Comparison of ENCODE assay signal across 9 cellular contexts in the genomic region with DNA sequence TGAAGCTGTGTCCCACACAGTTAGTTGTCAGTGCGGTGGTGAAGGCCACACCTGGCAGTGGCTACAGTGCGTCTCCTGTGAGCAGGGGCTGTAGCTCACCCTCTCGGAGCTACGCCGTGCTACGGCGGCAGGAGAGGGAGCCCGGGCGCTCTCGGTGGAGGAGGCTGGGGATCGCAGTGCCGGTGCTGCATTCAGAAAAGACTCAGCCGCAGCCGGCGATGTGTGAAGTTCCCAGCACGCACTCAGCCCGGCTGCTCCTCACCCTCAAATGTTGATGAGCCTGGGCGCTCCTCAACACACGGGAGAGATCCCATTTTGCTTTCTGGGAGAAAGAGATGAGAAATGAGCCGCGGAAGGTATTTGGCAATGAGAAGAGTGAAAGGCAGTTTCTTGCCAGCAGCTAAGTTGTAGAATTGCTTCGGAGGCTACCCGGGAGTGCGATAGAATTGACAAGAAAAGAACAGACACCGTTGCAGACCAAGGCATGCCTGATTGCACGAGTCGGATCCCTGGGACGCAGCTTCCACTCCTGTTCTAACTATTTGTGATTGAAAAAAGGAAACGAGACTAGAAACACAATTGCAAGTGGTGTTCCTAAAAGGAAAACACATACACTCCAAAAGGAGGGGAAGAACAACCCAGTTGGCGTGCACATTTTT. TPM values are rescaled to one million over a fixed set of nuclear protein-coding genes. Genes with fewer than 3 reads are reported as not detected.
DNase-seq lines count a peak whose midpoint lies in the region; ATAC-seq and TF ChIP-seq lines count a peak whose summit lies in the region.
"Had no signal": no experiment of that assay in that cellular context is flagged by ENCODE, and none has a peak within 500 bp of the region (broad histone marks: within the 10 kb centered on the region; RNA-seq: fewer than 3 reads in every experiment).

A gene (plus strand): TSS at position 194 of the 659 bp plus-strand sequence. CDS start 34,463 bp downstream, outside the sequence.

- no peaks in the 10 kb centered on the region for H3K9me3 ChIP-seq in esophagus squamous epithelium
- H3K9me3 ChIP-seq in neural cell (ENCODE audit: low read length): no peaks in the 10 kb centered on the region

- H4K20me1 ChIP-seq in neural cell (ENCODE audit: insufficient read depth): no peaks in the 10 kb centered on the region

- H3K4me1 ChIP-seq in esophagus squamous epithelium: peaks cover 0 to 13% (median 4%) of the 10 kb centered on the region in 3 donors

- 2 to 8% methylated on average over 10 to 28 of the region's 30 CpGs for WGBS in esophagus squamous epithelium, 2 donors

- intact Hi-C loops in esophagus squamous epithelium (cut with DNase I): no loop called here

- H3K9ac ChIP-seq in neural cell (ENCODE audit: low read length): peak within 1 kb of the TSS; percentile 59

- DNase-seq in D341Med (ENCODE audit: low spot score) (peak; percentile 20), NCI-H510A (lab: John Stamatoyannopoulos, UW) (peak; percentile 22), esophagus squamous epithelium (lab: John Stamatoyannopoulos, UW) (no peak), KBM-7 (no peak)
- DNase-seq: NCI-H2081 had no signal

- H3K79me2 ChIP-seq in neural cell (replicated peaks; ENCODE audit: insufficient read depth, low read length): peaks cover 3% of the 10 kb centered on the region

- TF ChIP-seq CTCF in esophagus squamous epithelium (IDR thresholded peaks at IDR 0.05) (no peak), neural cell (IDR thresholded peaks at IDR 0.05; ENCODE audit: poor library complexity, severe bottlenecking) (peak; percentile 30)

- H2AFZ ChIP-seq in neural cell (ENCODE audit: low read depth, low read length): peak within 1 kb of the TSS; percentile 47

- ATAC-seq in GM18861 (IDR thresholded peaks at IDR 0.05; ENCODE audit: unreplicated experiment) (no peak), HG03469 (IDR thresholded peaks at IDR 0.05; ENCODE audit: unreplicated experiment) (no peak), GM19324 (IDR thresholded peaks at IDR 0.05; ENCODE audit: low FRiP score, unreplicated experiment) (no peak)

- no peaks in the 10 kb centered on the region for H3K9me2 ChIP-seq in neural cell (ENCODE audit: insufficient read depth, low read length)

- H3K27ac ChIP-seq in esophagus squamous epithelium (no peak within 1 kb of the TSS), neural cell (ENCODE audit: low read length) (peak within 1 kb of the TSS; percentile 30)

- H3F3A ChIP-seq in neural cell (ENCODE audit: insufficient read depth, low read length, poor library complexity, severe bottlenecking): no peaks in the 10 kb centered on the region

- no peaks in the 10 kb centered on the region for H3K36me3 ChIP-seq in esophagus squamous epithelium
- H3K36me3 ChIP-seq in neural cell (ENCODE audit: insufficient read depth, low read length): no peaks in the 10 kb centered on the region

- TF ChIP-seq RAD21 in neural cell (conservative IDR thresholded peaks at IDR 0.05): peak; percentile 47

- H3K27me3 ChIP-seq in esophagus squamous epithelium (peaks cover 0 to 27% (median 0%) of the 10 kb centered on the region in 4 donors), neural cell (ENCODE audit: insufficient read depth, low read depth, low read length) (no peaks in the 10 kb centered on the region)

- H3K4me3 ChIP-seq in esophagus squamous epithelium: peak within 1 kb of the TSS in 3 of 4 donors; percentile 19 to 51 (median 21)
- peak within 1 kb of the TSS; percentile 69 for H3K4me3 ChIP-seq in neural cell (ENCODE audit: low read length)

- TF ChIP-seq POLR2A in esophagus squamous epithelium (IDR thresholded peaks at IDR 0.05): no peak

- in situ Hi-C loops in KBM-7 (cut with MboI; ENCODE audit: low pct_unique_long_range_greater_than_20kb, low sequenced_read_pairs): no loop called here

- TF ChIP-seq EP300 in neural cell (conservative IDR thresholded peaks at IDR 0.05; ENCODE audit: poor library complexity, severe bottlenecking): no peak

- peak within 1 kb of the TSS; percentile 63 for H3K4me2 ChIP-seq in neural cell (ENCODE audit: low read length)

TF ChIP-seq in neural cell, 6 proteins besides CTCF, POLR2A, EP300 and RAD21:
- TF ChIP-seq POLR2AphosphoS5 (IDR thresholded peaks at IDR 0.05) (no peak), SMC3 (conservative IDR thresholded peaks at IDR 0.05; ENCODE audit: poor library complexity) (peak; percentile 49), EZH2 (IDR thresholded peaks at IDR 0.05; ENCODE audit: borderline replicate concordance, insufficient read depth, low read length, poor library complexity, severe bottlenecking) (no peak), MXI1 (conservative IDR thresholded peaks at IDR 0.05; ENCODE audit: poor library complexity, severe bottlenecking) (peak; percentile 47), TAF1 (IDR thresholded peaks at IDR 0.05; ENCODE audit: low read depth) (no peak)
- TF ChIP-seq, protein P1, sequence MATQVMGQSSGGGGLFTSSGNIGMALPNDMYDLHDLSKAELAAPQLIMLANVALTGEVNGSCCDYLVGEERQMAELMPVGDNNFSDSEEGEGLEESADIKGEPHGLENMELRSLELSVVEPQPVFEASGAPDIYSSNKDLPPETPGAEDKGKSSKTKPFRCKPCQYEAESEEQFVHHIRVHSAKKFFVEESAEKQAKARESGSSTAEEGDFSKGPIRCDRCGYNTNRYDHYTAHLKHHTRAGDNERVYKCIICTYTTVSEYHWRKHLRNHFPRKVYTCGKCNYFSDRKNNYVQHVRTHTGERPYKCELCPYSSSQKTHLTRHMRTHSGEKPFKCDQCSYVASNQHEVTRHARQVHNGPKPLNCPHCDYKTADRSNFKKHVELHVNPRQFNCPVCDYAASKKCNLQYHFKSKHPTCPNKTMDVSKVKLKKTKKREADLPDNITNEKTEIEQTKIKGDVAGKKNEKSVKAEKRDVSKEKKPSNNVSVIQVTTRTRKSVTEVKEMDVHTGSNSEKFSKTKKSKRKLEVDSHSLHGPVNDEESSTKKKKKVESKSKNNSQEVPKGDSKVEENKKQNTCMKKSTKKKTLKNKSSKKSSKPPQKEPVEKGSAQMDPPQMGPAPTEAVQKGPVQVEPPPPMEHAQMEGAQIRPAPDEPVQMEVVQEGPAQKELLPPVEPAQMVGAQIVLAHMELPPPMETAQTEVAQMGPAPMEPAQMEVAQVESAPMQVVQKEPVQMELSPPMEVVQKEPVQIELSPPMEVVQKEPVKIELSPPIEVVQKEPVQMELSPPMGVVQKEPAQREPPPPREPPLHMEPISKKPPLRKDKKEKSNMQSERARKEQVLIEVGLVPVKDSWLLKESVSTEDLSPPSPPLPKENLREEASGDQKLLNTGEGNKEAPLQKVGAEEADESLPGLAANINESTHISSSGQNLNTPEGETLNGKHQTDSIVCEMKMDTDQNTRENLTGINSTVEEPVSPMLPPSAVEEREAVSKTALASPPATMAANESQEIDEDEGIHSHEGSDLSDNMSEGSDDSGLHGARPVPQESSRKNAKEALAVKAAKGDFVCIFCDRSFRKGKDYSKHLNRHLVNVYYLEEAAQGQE (IDR thresholded peaks at IDR 0.05; ENCODE audit: borderline replicate concordance): no peak

RNA-seq across cellular contexts. Expression of the gene that starts here (rescaled TPM):
- total RNA-seq in esophagus squamous epithelium: under 1 TPM in 2 of 4 donors, not detected in 2; 0.18 to 0.19 TPM
- polyA plus RNA-seq in neural cell: 2.9 and 4.0 TPM in 2 replicates
- 23.6 and 25.1 TPM in 2 replicates for polyA minus RNA-seq in neural cell

Comparison
In these comparisons a context has a peak if more than half of its experiments do, and no peak if none do; other contexts are left out.
1. DNase-seq: peak in D341Med (single experiment) and NCI-H510A (single experiment); none in esophagus squamous epithelium (single experiment) and KBM-7 (single experiment).